2 cellular contexts compared by ENCODE assay signal in the genomic region with DNA sequence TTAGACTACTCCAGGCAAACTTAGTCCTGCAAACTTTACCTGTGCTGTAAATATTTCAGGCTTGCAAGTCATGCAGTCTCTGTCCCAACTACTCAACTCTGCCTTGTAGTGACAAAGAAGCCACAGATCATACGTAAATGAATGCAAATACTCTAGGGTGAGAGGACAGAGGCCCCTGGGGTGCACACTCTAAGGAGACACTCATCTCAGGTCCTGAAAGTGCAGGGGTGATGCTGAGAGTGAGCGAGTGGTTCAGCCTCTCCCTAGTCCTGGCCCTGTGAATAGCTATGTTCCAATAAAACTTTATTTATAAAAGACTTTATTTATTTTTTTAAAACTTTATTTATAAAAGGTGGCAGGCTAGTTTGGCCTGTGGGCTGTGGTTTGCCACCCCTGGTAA.
TF ChIP-seq lines count a peak whose summit lies in the region.

No MANE protein-coding gene starts in this region.

TF ChIP-seq in GM23338, 12 proteins besides CTCF, POLR2A, EP300 and RAD21 (continued from another document):
- TF ChIP-seq, protein P1, sequence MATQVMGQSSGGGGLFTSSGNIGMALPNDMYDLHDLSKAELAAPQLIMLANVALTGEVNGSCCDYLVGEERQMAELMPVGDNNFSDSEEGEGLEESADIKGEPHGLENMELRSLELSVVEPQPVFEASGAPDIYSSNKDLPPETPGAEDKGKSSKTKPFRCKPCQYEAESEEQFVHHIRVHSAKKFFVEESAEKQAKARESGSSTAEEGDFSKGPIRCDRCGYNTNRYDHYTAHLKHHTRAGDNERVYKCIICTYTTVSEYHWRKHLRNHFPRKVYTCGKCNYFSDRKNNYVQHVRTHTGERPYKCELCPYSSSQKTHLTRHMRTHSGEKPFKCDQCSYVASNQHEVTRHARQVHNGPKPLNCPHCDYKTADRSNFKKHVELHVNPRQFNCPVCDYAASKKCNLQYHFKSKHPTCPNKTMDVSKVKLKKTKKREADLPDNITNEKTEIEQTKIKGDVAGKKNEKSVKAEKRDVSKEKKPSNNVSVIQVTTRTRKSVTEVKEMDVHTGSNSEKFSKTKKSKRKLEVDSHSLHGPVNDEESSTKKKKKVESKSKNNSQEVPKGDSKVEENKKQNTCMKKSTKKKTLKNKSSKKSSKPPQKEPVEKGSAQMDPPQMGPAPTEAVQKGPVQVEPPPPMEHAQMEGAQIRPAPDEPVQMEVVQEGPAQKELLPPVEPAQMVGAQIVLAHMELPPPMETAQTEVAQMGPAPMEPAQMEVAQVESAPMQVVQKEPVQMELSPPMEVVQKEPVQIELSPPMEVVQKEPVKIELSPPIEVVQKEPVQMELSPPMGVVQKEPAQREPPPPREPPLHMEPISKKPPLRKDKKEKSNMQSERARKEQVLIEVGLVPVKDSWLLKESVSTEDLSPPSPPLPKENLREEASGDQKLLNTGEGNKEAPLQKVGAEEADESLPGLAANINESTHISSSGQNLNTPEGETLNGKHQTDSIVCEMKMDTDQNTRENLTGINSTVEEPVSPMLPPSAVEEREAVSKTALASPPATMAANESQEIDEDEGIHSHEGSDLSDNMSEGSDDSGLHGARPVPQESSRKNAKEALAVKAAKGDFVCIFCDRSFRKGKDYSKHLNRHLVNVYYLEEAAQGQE (IDR thresholded peaks at IDR 0.05; ENCODE audit: unreplicated experiment), result no peak
- TF ChIP-seq POLR2AphosphoS5 (IDR thresholded peaks at IDR 0.05; ENCODE audit: low read depth) (no peak), EZH2phosphoT487 (IDR thresholded peaks at IDR 0.05; ENCODE audit: unreplicated experiment) (no peak), CREB1 (CRISPR knock-in tag; IDR thresholded peaks at IDR 0.05; ENCODE audit: low read depth) (no peak)

TF ChIP-seq in HEK293, 187 proteins besides CTCF, POLR2A, EP300 and RAD21 (continued from another document):
- TF ChIP-seq, protein P2, sequence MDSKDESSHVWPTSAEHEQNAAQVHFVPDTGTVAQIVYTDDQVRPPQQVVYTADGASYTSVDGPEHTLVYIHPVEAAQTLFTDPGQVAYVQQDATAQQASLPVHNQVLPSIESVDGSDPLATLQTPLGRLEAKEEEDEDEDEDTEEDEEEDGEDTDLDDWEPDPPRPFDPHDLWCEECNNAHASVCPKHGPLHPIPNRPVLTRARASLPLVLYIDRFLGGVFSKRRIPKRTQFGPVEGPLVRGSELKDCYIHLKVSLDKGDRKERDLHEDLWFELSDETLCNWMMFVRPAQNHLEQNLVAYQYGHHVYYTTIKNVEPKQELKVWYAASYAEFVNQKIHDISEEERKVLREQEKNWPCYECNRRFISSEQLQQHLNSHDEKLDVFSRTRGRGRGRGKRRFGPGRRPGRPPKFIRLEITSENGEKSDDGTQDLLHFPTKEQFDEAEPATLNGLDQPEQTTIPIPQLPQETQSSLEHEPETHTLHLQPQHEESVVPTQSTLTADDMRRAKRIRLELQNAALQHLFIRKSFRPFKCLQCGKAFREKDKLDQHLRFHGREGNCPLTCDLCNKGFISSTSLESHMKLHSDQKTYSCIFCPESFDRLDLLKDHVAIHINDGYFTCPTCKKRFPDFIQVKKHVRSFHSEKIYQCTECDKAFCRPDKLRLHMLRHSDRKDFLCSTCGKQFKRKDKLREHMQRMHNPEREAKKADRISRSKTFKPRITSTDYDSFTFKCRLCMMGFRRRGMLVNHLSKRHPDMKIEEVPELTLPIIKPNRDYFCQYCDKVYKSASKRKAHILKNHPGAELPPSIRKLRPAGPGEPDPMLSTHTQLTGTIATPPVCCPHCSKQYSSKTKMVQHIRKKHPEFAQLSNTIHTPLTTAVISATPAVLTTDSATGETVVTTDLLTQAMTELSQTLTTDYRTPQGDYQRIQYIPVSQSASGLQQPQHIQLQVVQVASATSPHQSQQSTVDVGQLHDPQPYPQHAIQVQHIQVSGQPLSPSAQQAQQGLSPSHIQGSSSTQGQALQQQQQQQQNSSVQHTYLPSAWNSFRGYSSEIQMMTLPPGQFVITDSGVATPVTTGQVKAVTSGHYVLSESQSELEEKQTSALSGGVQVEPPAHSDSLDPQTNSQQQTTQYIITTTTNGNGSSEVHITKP (tag by site-specific recombination; IDR thresholded peaks at IDR 0.05), result 0 out of 2 replicates have a peak, but pooled peaks have one; percentile 14
- TF ChIP-seq, protein P3, sequence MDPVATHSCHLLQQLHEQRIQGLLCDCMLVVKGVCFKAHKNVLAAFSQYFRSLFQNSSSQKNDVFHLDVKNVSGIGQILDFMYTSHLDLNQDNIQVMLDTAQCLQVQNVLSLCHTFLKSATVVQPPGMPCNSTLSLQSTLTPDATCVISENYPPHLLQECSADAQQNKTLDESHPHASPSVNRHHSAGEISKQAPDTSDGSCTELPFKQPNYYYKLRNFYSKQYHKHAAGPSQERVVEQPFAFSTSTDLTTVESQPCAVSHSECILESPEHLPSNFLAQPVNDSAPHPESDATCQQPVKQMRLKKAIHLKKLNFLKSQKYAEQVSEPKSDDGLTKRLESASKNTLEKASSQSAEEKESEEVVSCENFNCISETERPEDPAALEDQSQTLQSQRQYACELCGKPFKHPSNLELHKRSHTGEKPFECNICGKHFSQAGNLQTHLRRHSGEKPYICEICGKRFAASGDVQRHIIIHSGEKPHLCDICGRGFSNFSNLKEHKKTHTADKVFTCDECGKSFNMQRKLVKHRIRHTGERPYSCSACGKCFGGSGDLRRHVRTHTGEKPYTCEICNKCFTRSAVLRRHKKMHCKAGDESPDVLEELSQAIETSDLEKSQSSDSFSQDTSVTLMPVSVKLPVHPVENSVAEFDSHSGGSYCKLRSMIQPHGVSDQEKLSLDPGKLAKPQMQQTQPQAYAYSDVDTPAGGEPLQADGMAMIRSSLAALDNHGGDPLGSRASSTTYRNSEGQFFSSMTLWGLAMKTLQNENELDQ (tag by site-specific recombination; IDR thresholded peaks at IDR 0.05; ENCODE audit: low read depth), result no peak
